In the genomic region with DNA sequence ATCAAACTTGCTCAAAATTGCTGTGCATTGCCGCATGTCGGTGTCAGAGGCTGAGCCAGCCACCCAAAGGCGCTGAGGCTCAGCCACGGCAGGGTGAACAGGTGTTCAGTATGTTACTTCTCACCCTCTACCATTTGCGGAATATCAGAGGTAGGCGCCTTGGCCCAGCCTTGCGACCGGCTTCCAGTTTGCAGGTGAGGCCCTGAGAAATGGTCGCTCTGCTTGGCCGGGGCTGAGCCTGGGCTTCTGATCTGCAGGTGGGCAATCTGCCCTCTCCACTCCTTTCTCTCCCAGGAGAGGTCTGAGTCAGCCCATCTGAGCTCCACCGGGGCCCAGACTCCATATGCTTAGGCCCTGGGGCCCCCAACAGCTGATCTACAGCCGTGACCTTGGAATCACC, we compare ENCODE assay signal across 30 cellular contexts.
"Had no signal": no experiment of that assay in that cellular context is flagged by ENCODE, and none has a peak within 500 bp of the region (broad histone marks: within the 10 kb centered on the region; RNA-seq: fewer than 3 reads in every experiment).

No MANE protein-coding gene starts in this region.

- H3K36me3 Mint-ChIP-seq: activated naive CD8-positive, alpha-beta T cell had no signal

- H3K27me3 Mint-ChIP-seq: activated CD8-positive, alpha-beta T cell treated with anti-CD3 and anti-CD28 coated beads for 36 hours; activated naive CD8-positive, alpha-beta T cell had no signal

- H3K9me3 Mint-ChIP-seq: activated CD8-positive, alpha-beta T cell treated with anti-CD3 and anti-CD28 coated beads for 36 hours; activated T-cell treated with anti-CD3 and anti-CD28 coated beads, Interleukin-2, amount 50 U/mL, for 4 hours; activated T-helper 17 cell treated with anti-CD3 and anti-CD28 coated beads, Interleukin-2, amount 50 U/mL, for 72 hours; central memory CD8-positive, alpha-beta T cell; T-helper 2 cell treated with Interferon-gamma antibody and Interleukin-4, amounts not matched to agents 5 μg/mL and 100 μg/mL, for 36 hours had no signal

- H3K27me3 ChIP-seq: dorsolateral prefrontal cortex had no signal

- H3K27ac ChIP-seq: brain microvascular endothelial cell, coronary artery, dorsolateral prefrontal cortex, epithelial cell of prostate, esophagus squamous epithelium, gastroesophageal sphincter, WERI-Rb-1 had no signal

- H3K4me1 ChIP-seq: esophagus squamous epithelium, gastroesophageal sphincter had no signal

- ATAC-seq: activated CD4-positive, CD25-positive, alpha-beta regulatory T cell treated with anti-CD3 and anti-CD28 coated beads, Interleukin-2, amount 50 U/mL, for 24 hours; activated CD8-positive, alpha-beta T cell treated with anti-CD3 and anti-CD28 coated beads for 36 hours; activated T-cell treated with anti-CD3 and anti-CD28 coated beads, Interleukin-2, amount 50 U/mL, for 4 hours; activated T-helper 17 cell treated with anti-CD3 and anti-CD28 coated beads, Interleukin-2, amount 50 U/mL, for 72 hours; gastroesophageal sphincter; T-helper 17 cell had no signal

- H3K9me3 ChIP-seq: esophagus squamous epithelium had no signal

- H3K36me3 ChIP-seq: brain microvascular endothelial cell, esophagus squamous epithelium, gastroesophageal sphincter, WERI-Rb-1 had no signal

- H3K4me3 ChIP-seq: coronary artery, dorsolateral prefrontal cortex, esophagus squamous epithelium, gastroesophageal sphincter had no signal

- H3K4me3 Mint-ChIP-seq: activated B cell treated with CpG ODN at 0.5 μM for 24 hours; activated CD8-positive, alpha-beta T cell treated with anti-CD3 and anti-CD28 coated beads for 36 hours; activated naive CD8-positive, alpha-beta T cell; activated T-cell treated with anti-CD3 and anti-CD28 coated beads, Interleukin-2, amount 50 U/mL, for 4 hours; activated T-helper 17 cell treated with anti-CD3 and anti-CD28 coated beads, Interleukin-2, amount 50 U/mL, for 72 hours; central memory CD8-positive, alpha-beta T cell; dendritic cell treated with granulocyte-macrophage colony-stimulating factor and Interleukin-4, amounts not matched to agents 40 ng/mL and 50 ng/mL, for 4 days; T-helper 17 cell; T-helper 2 cell treated with Interferon-gamma antibody and Interleukin-4, amounts not matched to agents 5 μg/mL and 100 μg/mL, for 36 hours had no signal

- H3K27ac Mint-ChIP-seq: activated B cell treated with CpG ODN at 0.5 μM for 24 hours; activated CD8-positive, alpha-beta T cell treated with anti-CD3 and anti-CD28 coated beads for 36 hours; activated naive CD8-positive, alpha-beta T cell; dendritic cell treated with granulocyte-macrophage colony-stimulating factor and Interleukin-4, amounts not matched to agents 40 ng/mL and 50 ng/mL, for 4 days; T-helper 17 cell; T-helper 2 cell treated with Interferon-gamma antibody and Interleukin-4, amounts not matched to agents 5 μg/mL and 100 μg/mL, for 36 hours had no signal

- DNase-seq: activated B cell treated with CpG ODN at 0.5 μM for 24 hours; activated CD4-positive, alpha-beta T cell treated with anti-CD3 and anti-CD28 coated beads for 48 hours; activated CD4-positive, alpha-beta T cell treated with anti-CD3 and anti-CD28 coated beads, Interleukin-2, amount 50 U/mL, for 1 hour; activated CD4-positive, alpha-beta T cell treated with anti-CD3 and anti-CD28 coated beads, Interleukin-2, amount 50 U/mL, for 48 hours; activated CD8-positive, alpha-beta memory T cell treated with anti-CD3 and anti-CD28 coated beads for 24 hours; activated CD8-positive, alpha-beta T cell treated with anti-CD3 and anti-CD28 coated beads for 36 hours; activated effector memory CD4-positive, alpha-beta T cell treated with Interleukin-2 at 50 U/mL for 16 hours; activated gamma-delta T cell treated with Interleukin-2 at 50 U/mL for 16 hours; activated naive CD4-positive, alpha-beta T cell treated with anti-CD3 and anti-CD28 coated beads, Interleukin-2, amount 50 U/mL, for 16 hours; activated naive CD4-positive, alpha-beta T cell treated with Interleukin-2 at 50 U/mL for 16 hours; activated T-cell treated with anti-CD3 and anti-CD28 coated beads, Interleukin-2, amount 50 U/mL, for 4 hours; amniotic stem cell; anterior cingulate cortex; brain microvascular endothelial cell; dorsolateral prefrontal cortex; esophagus squamous epithelium; foreskin melanocyte; T-helper 1 cell; T-helper 17 cell; T1000; WERI-Rb-1 had no signal

- H3K4me1 Mint-ChIP-seq: activated B cell treated with CpG ODN at 0.5 μM for 24 hours; activated T-helper 17 cell treated with anti-CD3 and anti-CD28 coated beads, Interleukin-2, amount 50 U/mL, for 72 hours; central memory CD8-positive, alpha-beta T cell; T-helper 17 cell had no signal
